1 cellular context compared by ENCODE assay signal in genomic region chr12:116794725-116795124, GRCh38.
A peak's percentile ranks its signal among the peaks of the same experiment; 100 is the strongest.
TF ChIP-seq lines count a peak whose summit lies in the region.

No MANE protein-coding gene starts in this region.

TF ChIP-seq in HepG2, 621 proteins besides CTCF, POLR2A, EP300 and RAD21:
- TF ChIP-seq HNRNPK (IDR thresholded peaks at IDR 0.05; ENCODE audit: low read depth, low read length, poor library complexity, severe bottlenecking): peak; percentile 76
- TF ChIP-seq ZNF546 (CRISPR knock-in tag; conservative IDR thresholded peaks at IDR 0.05): no peak
